ENCODE assay signal across 8 cellular contexts in the genomic region with DNA sequence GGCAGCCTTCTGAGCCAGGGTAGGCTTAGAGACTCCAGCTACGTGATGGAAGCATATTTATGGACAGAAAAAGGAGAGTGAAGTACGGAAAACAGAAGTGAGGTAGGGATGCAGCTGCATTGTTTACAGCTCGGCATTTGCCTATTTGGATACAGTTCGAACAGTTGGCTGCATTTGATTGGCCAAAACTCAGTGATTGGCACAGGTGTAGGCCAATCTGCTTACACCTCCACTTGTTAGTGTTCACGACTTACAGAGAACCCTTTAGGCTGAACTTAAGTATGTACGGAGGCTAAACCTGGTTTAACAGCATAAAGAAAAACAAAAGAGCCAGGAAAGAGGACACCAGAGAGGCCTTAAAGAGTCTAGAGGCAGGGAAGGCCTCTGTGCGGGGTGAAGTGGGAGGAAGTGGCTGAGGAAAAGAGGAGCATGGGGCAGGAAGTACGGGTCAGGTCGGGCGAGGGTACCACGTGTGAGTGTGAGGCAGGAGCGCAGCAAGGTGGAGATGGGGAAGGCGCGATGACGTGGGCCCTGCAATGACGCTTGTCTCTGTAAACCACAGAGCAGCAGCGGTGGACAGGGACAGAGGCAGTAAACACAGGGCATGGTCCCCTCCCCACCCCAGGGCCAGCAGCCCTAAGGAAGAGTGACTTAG. TPM values are rescaled to one million over a fixed set of nuclear protein-coding genes. Genes with fewer than 3 reads are reported as not detected.
DNase-seq lines count a peak whose midpoint lies in the region; ATAC-seq and TF ChIP-seq lines count a peak whose summit lies in the region.

No MANE protein-coding gene starts in this region.

- TF ChIP-seq POLR2A in esophagus squamous epithelium (IDR thresholded peaks at IDR 0.05) = no peak

- peaks cover 0 to 8% of the 10 kb centered on the region in 2 donors for H3K9me3 Mint-ChIP-seq in stimulated activated naive B cell treated with anti-CD40 and anti-IgM and Interleukin-4, amounts not matched to agents 10 μg/mL and 1 μg/mL and 100 μg/mL, for 72 hours

- H3K36me3 ChIP-seq in H7 (replicated peaks; ENCODE audit: control insufficient read depth, insufficient read depth, low read length) (no peaks in the 10 kb centered on the region), esophagus squamous epithelium (no peaks in the 10 kb centered on the region)

- H3K27me3 ChIP-seq in H7 (ENCODE audit: control insufficient read depth, insufficient read depth, low read length) (no peaks in the 10 kb centered on the region), esophagus squamous epithelium (no peaks in the 10 kb centered on the region)

- H3K4me3 Mint-ChIP-seq in stimulated activated naive B cell treated with anti-CD40 and anti-IgM and Interleukin-4, amounts not matched to agents 10 μg/mL and 1 μg/mL and 100 μg/mL, for 72 hours = peak overlapping the region; percentile 52 to 55

- peaks cover 0 to 51% (median 11%) of the 10 kb centered on the region in 3 donors for H3K4me1 ChIP-seq in esophagus squamous epithelium

- peaks cover 73 to 91% of the 10 kb centered on the region in 2 donors for H3K4me1 Mint-ChIP-seq in stimulated activated naive B cell treated with anti-CD40 and anti-IgM and Interleukin-4, amounts not matched to agents 10 μg/mL and 1 μg/mL and 100 μg/mL, for 72 hours

- H3K27ac ChIP-seq in esophagus squamous epithelium = no peak overlapping the region

- no peak for TF ChIP-seq CTCF in esophagus squamous epithelium (IDR thresholded peaks at IDR 0.05)

- no peak overlapping the region for H3K4me3 ChIP-seq in H7 (ENCODE audit: insufficient read depth, low read depth, low read length)
- no peak overlapping the region for H3K4me3 ChIP-seq in esophagus squamous epithelium

- no peaks in the 10 kb centered on the region for H3K9me3 ChIP-seq in esophagus squamous epithelium

- H3K27me3 Mint-ChIP-seq in stimulated activated naive B cell treated with anti-CD40 and anti-IgM and Interleukin-4, amounts not matched to agents 10 μg/mL and 1 μg/mL and 100 μg/mL, for 72 hours = peaks cover 0 to 5% of the 10 kb centered on the region in 2 donors

- WGBS in esophagus squamous epithelium, 2 donors = 73 to 79% methylated on average over 17 of the region's 17 CpGs

- intact Hi-C loops in esophagus squamous epithelium (cut with DNase I) = no loop called here

- H3K36me3 Mint-ChIP-seq in stimulated activated naive B cell treated with anti-CD40 and anti-IgM and Interleukin-4, amounts not matched to agents 10 μg/mL and 1 μg/mL and 100 μg/mL, for 72 hours = no peaks in the 10 kb centered on the region

- DNase-seq in H7 (peak; percentile 73), SK-N-DZ (ENCODE audit: low spot score) (peak; percentile 42), left kidney (ENCODE audit: low read depth, low spot score) (peak; percentile 76), OCI-M2 (lab: John Stamatoyannopoulos, UW; ENCODE audit: unreplicated experiment) (no peak), esophagus squamous epithelium (lab: John Stamatoyannopoulos, UW) (no peak)
- peak; percentile 69 for DNase-seq in activated naive CD4-positive, alpha-beta T cell treated with Interleukin-2 at 50 U/mL for 16 hours
- DNase-seq in stimulated activated naive B cell treated with anti-CD40 and anti-IgM and Interleukin-4, amounts not matched to agents 10 μg/mL and 1 μg/mL and 100 μg/mL, for 72 hours = peak; percentile 63

- H3K27ac Mint-ChIP-seq in stimulated activated naive B cell treated with anti-CD40 and anti-IgM and Interleukin-4, amounts not matched to agents 10 μg/mL and 1 μg/mL and 100 μg/mL, for 72 hours = peak overlapping the region; percentile 93

- ATAC-seq in stimulated activated naive B cell treated with anti-CD40 and anti-IgM and Interleukin-4, amounts not matched to agents 10 μg/mL and 1 μg/mL and 100 μg/mL, for 72 hours (replicated peaks) = no peak
- ATAC-seq in GM18873 (IDR thresholded peaks at IDR 0.05; ENCODE audit: low FRiP score, unreplicated experiment) = no peak

RNA-seq across cellular contexts. Expression of a gene that starts 32.0 kb away (rescaled TPM):
- total RNA-seq in H7 (2014; rRNA removed; shearing (Covaris generic)) = 0.15 TPM in 1 of 2 replicates, not detected in the other
- polyA plus RNA-seq in SK-N-DZ (2014; cell fraction: cytosol; rRNA removed) = 0.03 and 0.85 TPM in 2 replicates
- polyA plus RNA-seq in SK-N-DZ (2014; cell fraction: nucleus; rRNA removed) = 0.45 and 1.3 TPM in 2 replicates
- total RNA-seq in esophagus squamous epithelium = under 1 TPM in 1 of 4 donors, not detected in 3; 0.19 TPM

RNA-seq across cellular contexts. Expression of a gene that starts 49.7 kb away (rescaled TPM):
- 5.7 and 8.2 TPM in 2 replicates for total RNA-seq in H7 (2014; rRNA removed; shearing (Covaris generic))
- polyA plus RNA-seq in SK-N-DZ (2014; cell fraction: cytosol; rRNA removed) = 3.5 and 4.2 TPM in 2 replicates
- polyA plus RNA-seq in SK-N-DZ (2014; cell fraction: nucleus; rRNA removed) = 3.6 and 6.2 TPM in 2 replicates
- total RNA-seq in esophagus squamous epithelium = 10 to 100 TPM; 10.7 to 21.1 (median 14.0) TPM

Comparison
In these comparisons a context has a peak if more than half of its experiments do, and no peak if none do; other contexts are left out.
1. DNase-seq: peak in H7 (single experiment), SK-N-DZ (single experiment), activated naive CD4-positive, alpha-beta T cell treated with Interleukin-2 at 50 U/mL for 16 hours (single experiment), left kidney (single experiment) and stimulated activated naive B cell treated with anti-CD40 and anti-IgM and Interleukin-4, amounts not matched to agents 10 μg/mL and 1 μg/mL and 100 μg/mL, for 72 hours (single experiment); none in OCI-M2 (single experiment) and esophagus squamous epithelium (single experiment).